Comparison of ENCODE assay signal across 1 cellular context in genomic region chr2:63009490-63009889, GRCh38.
TF ChIP-seq lines count a peak whose summit lies in the region.

No MANE protein-coding gene starts in this region.

TF ChIP-seq in HepG2, 621 proteins besides CTCF, POLR2A, EP300 and RAD21 (continued from another document):
- no peak for TF ChIP-seq PRDM15 (CRISPR knock-in tag; IDR thresholded peaks at IDR 0.05)
- TF ChIP-seq ZNF652 (CRISPR knock-in tag; IDR thresholded peaks at IDR 0.05; ENCODE audit: borderline replicate concordance, low read depth) = no peak
- TF ChIP-seq TBP (CRISPR knock-in tag; IDR thresholded peaks at IDR 0.05) = no peak
- TF ChIP-seq ZNF136 (CRISPR knock-in tag; IDR thresholded peaks at IDR 0.05; ENCODE audit: low read depth) = no peak
- no peak for TF ChIP-seq FOSL1 (CRISPR knock-in tag; IDR thresholded peaks at IDR 0.05; ENCODE audit: borderline replicate concordance)
- TF ChIP-seq ZNF766 (CRISPR knock-in tag; IDR thresholded peaks at IDR 0.05; ENCODE audit: borderline replicate concordance) = no peak
- no peak for TF ChIP-seq MBNL3 (CRISPR knock-in tag; conservative IDR thresholded peaks at IDR 0.05)
- TF ChIP-seq GTF3A (CRISPR knock-in tag; conservative IDR thresholded peaks at IDR 0.05) = no peak
- no peak for TF ChIP-seq ZNF260 (CRISPR knock-in tag; IDR thresholded peaks at IDR 0.05; ENCODE audit: borderline replicate concordance, low read depth)
- no peak for TF ChIP-seq ZNF644 (CRISPR knock-in tag; IDR thresholded peaks at IDR 0.05; ENCODE audit: low read depth)
- TF ChIP-seq ARNT (IDR thresholded peaks at IDR 0.05) = no peak
- no peak for TF ChIP-seq BORCS8-MEF2B (CRISPR knock-in tag; IDR thresholded peaks at IDR 0.05)
- no peak for TF ChIP-seq SAFB2 (CRISPR knock-in tag; IDR thresholded peaks at IDR 0.05; ENCODE audit: borderline replicate concordance, low read depth)
- peak; percentile 73; the same call in 1 of the 2 replicates for TF ChIP-seq CEBPB (IDR thresholded peaks at IDR 0.05; ENCODE audit: borderline replicate concordance, low read depth, low read length)
- 0 out of 2 replicates have a peak, but pooled peaks have one; percentile 19 for TF ChIP-seq POLR2AphosphoS2 (IDR thresholded peaks at IDR 0.05; ENCODE audit: low read depth, low read length)
- no peak for TF ChIP-seq KDM1A (CRISPR knock-in tag; IDR thresholded peaks at IDR 0.05)
- no peak for TF ChIP-seq ZNF775 (CRISPR knock-in tag; IDR thresholded peaks at IDR 0.05; ENCODE audit: borderline replicate concordance)
- no peak for TF ChIP-seq FOXA3 (CRISPR knock-in tag; IDR thresholded peaks at IDR 0.05)
- TF ChIP-seq SCMH1 (CRISPR knock-in tag; IDR thresholded peaks at IDR 0.05; ENCODE audit: borderline replicate concordance) = no peak
- TF ChIP-seq ADNP (CRISPR knock-in tag; IDR thresholded peaks at IDR 0.05) = no peak
- no peak for TF ChIP-seq HMGXB3 (CRISPR knock-in tag; IDR thresholded peaks at IDR 0.05; ENCODE audit: borderline replicate concordance)
- TF ChIP-seq RFX1 (IDR thresholded peaks at IDR 0.05) = no peak
- no peak for TF ChIP-seq SMARCE1 (IDR thresholded peaks at IDR 0.05; ENCODE audit: borderline replicate concordance)
- TF ChIP-seq ZNF441 (CRISPR knock-in tag; IDR thresholded peaks at IDR 0.05; ENCODE audit: borderline replicate concordance) = no peak
- no peak for TF ChIP-seq MTF1 (CRISPR knock-in tag; IDR thresholded peaks at IDR 0.05)
- TF ChIP-seq ZNF543 (CRISPR knock-in tag; IDR thresholded peaks at IDR 0.05) = no peak
- no peak for TF ChIP-seq PHF5A (CRISPR knock-in tag; IDR thresholded peaks at IDR 0.05; ENCODE audit: low read depth, unreplicated experiment)
- TF ChIP-seq TRAFD1 (CRISPR knock-in tag; IDR thresholded peaks at IDR 0.05; ENCODE audit: borderline replicate concordance) = no peak
- no peak for TF ChIP-seq GPN1 (CRISPR knock-in tag; IDR thresholded peaks at IDR 0.05; ENCODE audit: borderline replicate concordance)
- TF ChIP-seq GRHL1 (CRISPR knock-in tag; conservative IDR thresholded peaks at IDR 0.05) = no peak
- no peak for TF ChIP-seq ZHX1 (CRISPR knock-in tag; IDR thresholded peaks at IDR 0.05; ENCODE audit: low read depth)
- 0 out of 2 replicates have a peak, but pooled peaks have one; percentile 35 for TF ChIP-seq HNF4G (IDR thresholded peaks at IDR 0.05; ENCODE audit: borderline replicate concordance, low read depth, low read length)
- no peak for TF ChIP-seq HNF4G (CRISPR knock-in tag; IDR thresholded peaks at IDR 0.05; ENCODE audit: borderline replicate concordance, low read depth)
- peak; percentile 34; the same call in 1 of the 2 replicates for TF ChIP-seq GATAD2A (CRISPR knock-in tag; IDR thresholded peaks at IDR 0.05)
- TF ChIP-seq GMEB1 (CRISPR knock-in tag; IDR thresholded peaks at IDR 0.05; ENCODE audit: borderline replicate concordance) = no peak
- peak; percentile 79 for TF ChIP-seq CEBPG (CRISPR knock-in tag; IDR thresholded peaks at IDR 0.05)
- no peak for TF ChIP-seq CENPBD1 (CRISPR knock-in tag; IDR thresholded peaks at IDR 0.05; ENCODE audit: borderline replicate concordance, low read depth)
- no peak for TF ChIP-seq ASH2L (IDR thresholded peaks at IDR 0.05; ENCODE audit: insufficient read length, low read depth, low read length)
- TF ChIP-seq HNRNPLL (IDR thresholded peaks at IDR 0.05; ENCODE audit: low read depth, low read length, poor library complexity, severe bottlenecking) = no peak
